Comparison of ENCODE assay signal across 9 cellular contexts in genomic region chr6:158068893-158069799, GRCh38.
DNase-seq lines count a peak whose midpoint lies in the region; ATAC-seq and TF ChIP-seq lines count a peak whose summit lies in the region.
"Had no signal": no experiment of that assay in that cellular context is flagged by ENCODE, and none has a peak within 500 bp of the region (broad histone marks: within the 10 kb centered on the region; RNA-seq: fewer than 3 reads in every experiment).

No MANE protein-coding gene starts in this region.

- no peak for TF ChIP-seq CTCF in foreskin fibroblast (IDR thresholded peaks at IDR 0.05; ENCODE audit: low read depth, low read length)
- TF ChIP-seq CTCF in stomach (IDR thresholded peaks at IDR 0.05) = no peak

- H3K27ac Mint-ChIP-seq in T-helper 17 cell = peak overlapping the region; percentile 87

- WGBS in stomach, 5 donors = 54 to 63% (median 61%) methylated on average over 14 of the region's 14 CpGs

- H3K4me3 ChIP-seq in foreskin fibroblast (ENCODE audit: low read depth in 1 of 2, low read length in 2 of 2) = no peak overlapping the region
- no peak overlapping the region for H3K4me3 ChIP-seq in stomach

- no peak for TF ChIP-seq EP300 in stomach (IDR thresholded peaks at IDR 0.05)

- H3K4me1 ChIP-seq in stomach = peaks cover 0 to 28% (median 11%) of the 10 kb centered on the region in 4 donors

- TF ChIP-seq POLR2A in stomach (IDR thresholded peaks at IDR 0.05) = no peak

- H3K36me3 ChIP-seq in stomach = peaks cover 13 to 75% (median 64%) of the 10 kb centered on the region in 4 donors

- H3K27me3 ChIP-seq in stomach = no peaks in the 10 kb centered on the region

- H3K4me3 Mint-ChIP-seq in T-helper 17 cell = no peak overlapping the region

- H3K36me3 Mint-ChIP-seq in T-helper 17 cell (ENCODE audit: low read depth) = peaks cover 2% of the 10 kb centered on the region

- ATAC-seq in T-helper 17 cell = no peak
- ATAC-seq in HG02610 (IDR thresholded peaks at IDR 0.05; ENCODE audit: unreplicated experiment) = no peak

- H3K4me1 Mint-ChIP-seq in T-helper 17 cell = peaks cover 13% of the 10 kb centered on the region

- intact Hi-C loops in stomach (cut with DNase I; ENCODE audit: low total_unique reads) = loop anchor here (10.0 kb wide), 1 partner anchor 94 kb away; no protein-coding TSS in a partner anchor

- H3K27ac ChIP-seq in stomach = peak overlapping the region; percentile 62 to 88 (median 78)
- H3K27ac ChIP-seq: 22Rv1 had no signal

- H3K9me3 ChIP-seq in T-helper 17 cell (ENCODE audit: control insufficient read depth, low read length, poor library complexity, severe bottlenecking) (no peaks in the 10 kb centered on the region), stomach (no peaks in the 10 kb centered on the region)

- in situ Hi-C loops in G401 (cut with HindIII; ENCODE audit: low sequenced_read_pairs) = no loop called here

- no peaks in the 10 kb centered on the region for H3K27me3 Mint-ChIP-seq in T-helper 17 cell

- peak; percentile 56 for DNase-seq in DMS 273 (lab: John Stamatoyannopoulos, UW; ENCODE audit: unreplicated experiment)
- DNase-seq in DMS 273 treated with DMSO at 0.1 percent for 48 hours (lab: John Stamatoyannopoulos, UW) = no peak
- DNase-seq in T-helper 17 cell = no peak
- DNase-seq in foreskin fibroblast = peak; percentile 47 to 68
- peak; percentile 80 for DNase-seq in stomach
- no peak for DNase-seq in G401 (ENCODE audit: low spot score)
- no peak for DNase-seq in cerebellar cortex (ENCODE audit: low spot score)

Comparison
In these comparisons a context has a peak if more than half of its experiments do, and no peak if none do; other contexts are left out.
1. DNase-seq: peak in DMS 273 (single experiment), foreskin fibroblast (2 of 2) and stomach (single experiment); none in DMS 273 treated with DMSO at 0.1 percent for 48 hours (single experiment), T-helper 17 cell (0 of 3), G401 (single experiment) and cerebellar cortex (single experiment).